In the genomic region with DNA sequence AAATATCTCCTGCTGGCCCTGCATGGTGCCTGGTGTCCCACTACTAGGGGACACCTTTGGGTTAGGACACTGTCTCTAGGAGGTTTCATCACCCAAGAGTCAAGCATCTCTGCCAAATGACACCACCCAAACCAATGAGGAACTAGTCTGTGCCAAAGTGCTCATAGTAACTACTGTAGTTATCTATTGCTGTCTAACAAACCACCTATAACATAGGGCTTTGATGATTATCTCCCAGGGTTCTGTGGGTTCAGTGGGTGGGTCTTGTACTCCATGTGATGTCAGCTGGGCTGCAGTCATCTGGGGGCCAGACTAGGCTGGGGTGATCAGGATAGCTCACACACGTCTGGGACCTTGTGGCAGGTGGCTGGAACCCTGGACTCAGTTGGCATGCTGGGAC, we compare ENCODE assay signal across 23 cellular contexts.
"Had no signal": no experiment of that assay in that cellular context is flagged by ENCODE, and none has a peak within 500 bp of the region (broad histone marks: within the 10 kb centered on the region; RNA-seq: fewer than 3 reads in every experiment).

No MANE protein-coding gene starts in this region.

- H3K4me3 Mint-ChIP-seq: immature natural killer cell; naive B cell; stimulated activated naive B cell treated with anti-CD40 and anti-IgM and Interleukin-4, amounts not matched to agents 10 μg/mL and 1 μg/mL and 100 μg/mL, for 72 hours; stimulated activated naive CD8-positive, alpha-beta T cell treated with anti-CD3 and anti-CD28 coated beads, Interleukin-15, amount 100 ng/mL, for 72 hours had no signal

- H3K36me3 ChIP-seq: neutrophil had no signal

- H3K9me3 Mint-ChIP-seq: immature natural killer cell; naive B cell; stimulated activated naive B cell treated with anti-CD40 and anti-IgM and Interleukin-4, amounts not matched to agents 10 μg/mL and 1 μg/mL and 100 μg/mL, for 72 hours had no signal

- H3K9me3 ChIP-seq: neutrophil, psoas muscle, spleen, testis, tibial nerve, upper lobe of right lung, vagina had no signal

- H3K4me3 ChIP-seq: lung, psoas muscle, spleen, testis, tibial nerve, upper lobe of right lung, vagina had no signal

- H3K36me3 Mint-ChIP-seq: immature natural killer cell; naive B cell; stimulated activated naive B cell treated with anti-CD40 and anti-IgM and Interleukin-4, amounts not matched to agents 10 μg/mL and 1 μg/mL and 100 μg/mL, for 72 hours had no signal

- FAIRE-seq: endometrium, keratinocyte had no signal

- DNase-seq: effector memory CD4-positive, alpha-beta T cell; foreskin keratinocyte; left ventricle myocardium superior; mesendoderm; naive B cell; psoas muscle; retina; spleen; stimulated activated CD4-positive, alpha-beta T cell treated with anti-CD3 and anti-CD28 coated beads, Interleukin-15, amount 100 ng/mL, for 24 hours; stimulated activated CD4-positive, alpha-beta T cell treated with anti-CD3 and anti-CD28 coated beads, Interleukin-1b, Interleukin-23, amount 100 ng/mL, for 48 hours; stimulated activated CD4-positive, alpha-beta T cell treated with anti-CD3 and anti-CD28 coated beads, Interleukin-4, amount 100 ng/mL, for 24 hours; stimulated activated naive B cell treated with anti-CD40 and anti-IgM and Interleukin-4, amounts not matched to agents 10 μg/mL and 1 μg/mL and 100 μg/mL, for 72 hours; stimulated activated naive CD8-positive, alpha-beta T cell treated with anti-CD3 and anti-CD28 coated beads, Interleukin-15, amount 100 ng/mL, for 72 hours; testis; upper lobe of right lung had no signal

- H3K27me3 Mint-ChIP-seq: stimulated activated naive CD8-positive, alpha-beta T cell treated with anti-CD3 and anti-CD28 coated beads, Interleukin-15, amount 100 ng/mL, for 72 hours had no signal

- H3K27ac ChIP-seq: foreskin keratinocyte, neutrophil, psoas muscle, spleen, testis, tibial nerve, upper lobe of right lung, vagina had no signal

- H3K27me3 ChIP-seq: foreskin keratinocyte, spleen, testis, tibial nerve, upper lobe of right lung, vagina had no signal

- H3K27ac Mint-ChIP-seq: immature natural killer cell; stimulated activated naive B cell treated with anti-CD40 and anti-IgM and Interleukin-4, amounts not matched to agents 10 μg/mL and 1 μg/mL and 100 μg/mL, for 72 hours; stimulated activated naive CD8-positive, alpha-beta T cell treated with anti-CD3 and anti-CD28 coated beads, Interleukin-15, amount 100 ng/mL, for 72 hours had no signal

- H3K4me1 ChIP-seq: foreskin keratinocyte, psoas muscle, tibial nerve had no signal

- ATAC-seq: foreskin keratinocyte; left ventricle myocardium superior; psoas muscle; sciatic nerve; stimulated activated naive B cell treated with anti-CD40 and anti-IgM and Interleukin-4, amounts not matched to agents 10 μg/mL and 1 μg/mL and 100 μg/mL, for 72 hours; stimulated activated naive CD8-positive, alpha-beta T cell treated with anti-CD3 and anti-CD28 coated beads, Interleukin-15, amount 100 ng/mL, for 72 hours; upper lobe of right lung had no signal
